In the genomic region with DNA sequence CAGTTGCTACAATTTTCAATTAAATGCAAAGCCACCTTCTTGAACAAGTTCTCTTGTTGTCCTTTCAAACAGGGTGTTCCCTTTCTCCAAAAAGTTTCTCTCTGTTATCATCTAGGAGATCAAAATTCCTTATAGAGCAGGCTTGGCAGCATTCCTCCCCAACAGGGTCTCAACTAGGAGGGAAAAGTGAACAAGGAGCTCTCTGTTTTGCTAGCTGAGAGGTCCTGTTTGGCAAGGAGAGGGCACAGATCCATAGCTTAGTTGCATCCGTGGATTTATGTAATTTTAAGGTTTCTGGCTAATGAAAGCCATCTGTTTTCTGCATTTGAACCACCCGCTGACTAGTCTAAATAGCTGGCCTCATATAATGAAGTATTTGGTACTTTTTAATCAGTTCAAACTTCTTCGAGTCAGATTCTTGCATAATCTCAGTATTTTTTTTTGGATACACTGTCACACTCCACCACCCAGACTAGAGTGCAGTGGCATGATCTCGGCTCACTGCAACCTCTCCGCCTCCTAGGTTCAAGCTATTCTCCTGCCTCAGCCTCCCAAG, we compare ENCODE assay signal across 9 cellular contexts. TPM values are rescaled to one million over a fixed set of nuclear protein-coding genes. Genes with fewer than 3 reads are reported as not detected.
DNase-seq lines count a peak whose midpoint lies in the region; ATAC-seq, FAIRE-seq and TF ChIP-seq lines count a peak whose summit lies in the region.
"Had no signal": no experiment of that assay in that cellular context is flagged by ENCODE, and none has a peak within 500 bp of the region (broad histone marks: within the 10 kb centered on the region; RNA-seq: fewer than 3 reads in every experiment).

No MANE protein-coding gene starts in this region.

- no peaks in the 10 kb centered on the region for H3K9me3 Mint-ChIP-seq in Calu3 (ENCODE audit: low read depth, unreplicated experiment)

- H3K27ac Mint-ChIP-seq in Calu3 (ENCODE audit: unreplicated experiment) = no peak overlapping the region

- DNase-seq in Calu3 = peak; percentile 50
- no peak for DNase-seq in Panc1 (ENCODE audit: low read depth, low spot score)
- DNase-seq in fibroblast of pulmonary artery (ENCODE audit: low read depth) = peak; percentile 48
- peak; percentile 54 for DNase-seq in renal cortical epithelial cell (ENCODE audit: low read depth)
- DNase-seq in spleen = no peak
- no peak for DNase-seq in GM13977 (ENCODE audit: low spot score)
- DNase-seq in GM19239 (ENCODE audit: insufficient read length, low spot score) = no peak

- no peak for FAIRE-seq in GM19239 (lab: Jason Lieb, UNC)

- in situ Hi-C loops in Panc1 (cut with HindIII; ENCODE audit: low pct_unique_long_range_greater_than_20kb, low sequenced_read_pairs) (no loop called here), GM13977 (cut with MboI; ENCODE audit: low pct_unique_long_range_greater_than_20kb, low sequenced_read_pairs, unreplicated experiment) (no loop called here)

- H3K27me3 Mint-ChIP-seq in Calu3 (ENCODE audit: unreplicated experiment) = no peaks in the 10 kb centered on the region

- 0 out of 2 replicates have a peak, but pooled peaks have one; percentile 38 for ATAC-seq in Panc1
- no peak for ATAC-seq in HG02759 (IDR thresholded peaks at IDR 0.05; ENCODE audit: unreplicated experiment)

- 68 to 83% (median 76%) methylated on average over 5 of the region's 5 CpGs for WGBS in spleen, 5 donors

- peak overlapping the region; percentile 14 for H3K4me3 Mint-ChIP-seq in Calu3 (ENCODE audit: low read depth, unreplicated experiment)

- TF ChIP-seq CTCF in Calu3 (IDR thresholded peaks at IDR 0.05; ENCODE audit: unreplicated experiment) (no peak), Panc1 (IDR thresholded peaks at IDR 0.05) (no peak), fibroblast of pulmonary artery (IDR thresholded peaks at IDR 0.05; ENCODE audit: low read length, missing control alignments) (no peak), spleen (IDR thresholded peaks at IDR 0.05 in 8 of 11, conservative IDR thresholded peaks at IDR 0.05 in 3 of 11) (no peak), GM13977 (IDR thresholded peaks at IDR 0.05; ENCODE audit: extremely low read depth, insufficient read depth, missing control alignments) (no peak)

- H3K27me3 ChIP-seq in Panc1 (ENCODE audit: control insufficient read depth, insufficient read depth, low read length) (no peaks in the 10 kb centered on the region), spleen (replicated peaks in 1 of 7) (no peaks in the 10 kb centered on the region)

- H3K4me3 ChIP-seq in Panc1 (ENCODE audit: low read depth in 2 of 2, low read length in 2 of 2) (no peak overlapping the region), fibroblast of pulmonary artery (replicated peaks; ENCODE audit: low read depth, low read length) (no peak overlapping the region), spleen (no peak overlapping the region)
- H3K4me3 ChIP-seq: coronary artery had no signal

- peaks cover 18% of the 10 kb centered on the region for H3K4me1 Mint-ChIP-seq in Calu3 (ENCODE audit: low read depth, unreplicated experiment)

- H3K36me3 Mint-ChIP-seq in Calu3 (ENCODE audit: insufficient read depth, unreplicated experiment) = no peaks in the 10 kb centered on the region

- intact Hi-C loops in Calu3 (cut with micrococcal nuclease; ENCODE audit: unreplicated experiment) (loop anchor here (2.0 kb wide), 1 partner anchor 52 kb away; no protein-coding TSS in a partner anchor), Panc1 (cut with micrococcal nuclease; ENCODE audit: unreplicated experiment) (no loop called here), spleen (cut with DNase I; ENCODE audit: low total_unique reads) (no loop called here)

- CTCF ChIA-PET in Calu3 (lab: Charles Lee) (interaction anchor here (0.7 to 0.8 kb wide), 4 partner anchors 11 to 47 kb away, joined by 3 read pairs; no protein-coding TSS in a partner anchor), Panc1 (lab: Charles Lee) (no interaction called here)

- no peaks in the 10 kb centered on the region for H3K9me3 ChIP-seq in Panc1 (ENCODE audit: control insufficient read depth, insufficient read depth, low read depth, low read length)
- no peaks in the 10 kb centered on the region for H3K9me3 ChIP-seq in spleen

- POLR2A ChIA-PET in Panc1 (lab: Charles Lee) = no interaction called here

- H3K4me1 ChIP-seq in Panc1 (ENCODE audit: control insufficient read depth, insufficient read depth, low read length) = peaks cover 18% of the 10 kb centered on the region
- peaks cover 4 to 58% (median 20%) of the 10 kb centered on the region in 6 donors for H3K4me1 ChIP-seq in spleen

- no peak for TF ChIP-seq POLR2A in spleen (IDR thresholded peaks at IDR 0.05)

- no peaks in the 10 kb centered on the region for H3K36me3 ChIP-seq in Panc1 (ENCODE audit: control insufficient read depth, insufficient read depth, low read length)
- H3K36me3 ChIP-seq in spleen = peaks cover 0 to 5% (median 2%) of the 10 kb centered on the region in 6 donors

- H3K27ac ChIP-seq in Panc1 (ENCODE audit: low read length) (0 out of 2 replicates have a peak overlapping the region, but pooled peaks have one; percentile 34), spleen (no peak overlapping the region)

- BruUV-seq in Calu3 (replicated peaks; lab: Mats Ljungman, UMichigan) (no TSS peak), Panc1 (replicated peaks; lab: Mats Ljungman, UMichigan) (no TSS peak)

RNA-seq across cellular contexts. Expression of a gene that starts 54.0 kb away (rescaled TPM):
- total RNA-seq in Calu3 (2022) (534 and 566 TPM in 2 replicates), Panc1 (2021; ENCODE audit: unreplicated experiment) (542 TPM), renal cortical epithelial cell (590 and 1,827 TPM in 2 replicates), spleen (100 to 1,000 TPM; 202 to 398 (median 328) TPM)
- polyA plus RNA-seq in Panc1 (2012; ENCODE audit: insufficient read length) = 700 TPM
- 10 to 100 TPM; 25.3 to 46.5 (median 43.1) TPM for polyA plus RNA-seq in spleen

Comparison
In these comparisons a context has a peak if more than half of its experiments do, and no peak if none do; other contexts are left out.
1. DNase-seq: peak in Calu3 (single experiment), fibroblast of pulmonary artery (single experiment) and renal cortical epithelial cell (single experiment); none in Panc1 (single experiment), spleen (single experiment), GM13977 (single experiment) and GM19239 (single experiment).